ENCODE assay signal across 11 cellular contexts in the genomic region with DNA sequence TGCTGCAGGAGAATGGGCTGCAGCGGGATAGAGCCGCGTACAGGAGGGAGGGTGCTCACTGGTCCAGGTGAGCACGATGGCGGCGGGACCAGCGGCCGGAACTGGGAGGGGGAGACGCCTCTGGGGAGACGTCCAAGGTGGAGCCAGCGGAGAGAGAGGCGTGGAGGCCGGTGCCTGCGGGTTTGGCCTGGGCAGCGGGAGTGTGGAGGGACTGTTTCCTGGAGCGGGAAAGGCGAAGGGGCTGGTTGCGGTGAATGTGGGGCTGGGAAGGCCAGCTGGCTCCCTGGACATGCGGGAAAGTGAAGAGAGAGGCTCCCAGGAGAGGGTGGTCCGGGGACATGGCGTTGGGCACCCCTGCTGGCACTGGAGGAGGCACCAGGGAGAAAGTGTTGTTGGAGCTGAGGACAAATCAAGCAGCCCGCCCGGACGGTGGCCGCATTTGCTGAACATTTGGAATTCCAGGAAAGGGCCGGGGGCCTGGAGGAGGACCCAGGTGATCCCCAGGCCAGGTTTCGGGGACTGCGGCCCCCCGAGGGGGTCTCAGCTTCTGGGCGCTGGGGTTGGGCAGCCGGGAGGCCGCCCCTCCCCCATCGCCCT. TPM values are rescaled to one million over a fixed set of nuclear protein-coding genes. Genes with fewer than 3 reads are reported as not detected.
DNase-seq lines count a peak whose midpoint lies in the region; ATAC-seq, FAIRE-seq and TF ChIP-seq lines count a peak whose summit lies in the region.
"Had no signal": no experiment of that assay in that cellular context is flagged by ENCODE, and none has a peak within 500 bp of the region (broad histone marks: within the 10 kb centered on the region; RNA-seq: fewer than 3 reads in every experiment).

No MANE protein-coding gene starts in this region.

- H4K20me1 ChIP-seq in K562 (replicated peaks; ENCODE audit: control insufficient read depth, insufficient read depth, low read length) = no peaks in the 10 kb centered on the region

- TF ChIP-seq CTCF in K562 (IDR thresholded peaks at IDR 0.05 in 2 of 3, conservative IDR thresholded peaks at IDR 0.05 in 1 of 3; ENCODE audit: insufficient read depth in 2 of 3, low read depth in 1 of 3, low read length in 3 of 3) (no peak), lower lobe of right lung (IDR thresholded peaks at IDR 0.05) (no peak)

- H3K27ac ChIP-seq in K562 (ENCODE audit: extremely low read depth, low read depth, low read length) (no peak overlapping the region), lower lobe of right lung (no peak overlapping the region), urinary bladder (ENCODE audit: low read depth) (no peak overlapping the region)

- H3K9me1 ChIP-seq in K562 (ENCODE audit: control insufficient read depth, insufficient read depth, low read length) = no peaks in the 10 kb centered on the region

- no peaks in the 10 kb centered on the region for H3K79me2 ChIP-seq in K562 (ENCODE audit: control insufficient read depth, insufficient read depth, low read length)

- H3K4me1 ChIP-seq in K562 (replicated peaks in 1 of 2; ENCODE audit: control insufficient read depth in 2 of 2, insufficient read depth in 2 of 2, low read length in 2 of 2) (peaks cover 7 to 59% of the 10 kb centered on the region in 2 experiments), lower lobe of right lung (peaks cover 10% of the 10 kb centered on the region), urinary bladder (ENCODE audit: insufficient read depth) (peaks cover 2% of the 10 kb centered on the region)

- no TSS peak for BruUV-seq in K562 (replicated peaks; lab: Mats Ljungman, UMichigan)

- WGBS in K562 (ENCODE audit: insufficient coverage, low coverage, missing lambda C conversion rate) = 62% methylated on average over 11 of the region's 33 CpGs
- WGBS in urinary bladder = 13% methylated on average over 33 of the region's 33 CpGs

- TF ChIP-seq POLR2A in K562 (conservative IDR thresholded peaks at IDR 0.05) = no peak
- TF ChIP-seq POLR2A in GM12892 (IDR thresholded peaks at IDR 0.05; ENCODE audit: low read depth, low read length) = no peak

- POLR2A ChIA-PET in K562 (lab: Yijun Ruan, JAX) = no interaction called here

- H3K27me3 ChIP-seq in K562 (ENCODE audit: control insufficient read depth in 2 of 2, insufficient read depth in 2 of 2, low read length in 2 of 2) = no peaks in the 10 kb centered on the region
- peaks cover 49% of the 10 kb centered on the region for H3K27me3 ChIP-seq in lower lobe of right lung (ENCODE audit: low read depth)

- peak overlapping the region; percentile 72 for H2AFZ ChIP-seq in K562 (ENCODE audit: low read depth, low read length)

- H3K9me3 ChIP-seq in K562 (replicated peaks; ENCODE audit: control insufficient read depth, insufficient read depth, low read depth, low read length) (no peaks in the 10 kb centered on the region), lower lobe of right lung (no peaks in the 10 kb centered on the region)

- no peak for FAIRE-seq in K562 (lab: Jason Lieb, UNC)
- FAIRE-seq in GM12892 (lab: Jason Lieb, UNC) = no peak

- peak overlapping the region; percentile 34 to 83; a peak in 3 of 4 replicates for H3K9ac ChIP-seq in K562 (ENCODE audit: insufficient read depth in 1 of 2, low read depth in 2 of 2, low read length in 2 of 2)

- no peak for ATAC-seq in Right ventricle myocardium inferior
- ATAC-seq in K562 = peak; percentile 33
- ATAC-seq in lower lobe of right lung = peak; percentile 17 to 19

- intact Hi-C loops in Right ventricle myocardium inferior (cut with DNase I) (no loop called here), cardiac septum (cut with DNase I) (no loop called here), K562 (cut with micrococcal nuclease) (loop anchor here (10.0 kb wide), 2 partner anchors 152 to 258 kb away; no protein-coding TSS in a partner anchor), lower lobe of right lung (cut with DNase I) (no loop called here)

- TF ChIP-seq RAD21 in K562 (CRISPR knock-in tag; conservative IDR thresholded peaks at IDR 0.05 in 1 of 2, IDR thresholded peaks at IDR 0.05 in 1 of 2) = no peak

- H3K4me3 ChIP-seq in K562 (0 out of 2 replicates have a peak overlapping the region, but pooled peaks have one; percentile 4), lower lobe of right lung (peak overlapping the region; percentile 39), urinary bladder (ENCODE audit: low read depth, low read length) (peak overlapping the region; percentile 27)

- CTCF ChIA-PET in K562 (lab: Yijun Ruan, JAX; ENCODE audit: low intra/inter-chr PET ratio) = no interaction called here

- peak overlapping the region; percentile 41; the same call in 1 of the 2 replicates for H3K4me2 ChIP-seq in K562 (ENCODE audit: insufficient read depth, low read length)

- TF ChIP-seq EP300 in K562 (IDR thresholded peaks at IDR 0.05; ENCODE audit: low read length) = no peak

- H3K36me3 ChIP-seq in K562 (ENCODE audit: control insufficient read depth, insufficient read depth, low read length) = no peaks in the 10 kb centered on the region
- H3K36me3 ChIP-seq in lower lobe of right lung = no peaks in the 10 kb centered on the region
- no peaks in the 10 kb centered on the region for H3K36me3 ChIP-seq in urinary bladder (ENCODE audit: insufficient read depth)

- in situ Hi-C loops in K562 (cut with MboI) = no loop called here

- DNase-seq in Right ventricle myocardium inferior (ENCODE audit: missing footprints) = peak; percentile 62
- DNase-seq in cardiac septum (ENCODE audit: low spot score) = no peak
- peak in 2 of 4 experiments; percentile 29 to 36 for DNase-seq in K562 (ENCODE audit: extremely low read depth in 1 of 4, low spot score in 3 of 4)
- no peak for DNase-seq in lower lobe of right lung
- DNase-seq in NOMO-1 treated with DMSO at 0.1 percent for 48 hours (lab: John Stamatoyannopoulos, UW; ENCODE audit: unreplicated experiment) = no peak
- no peak for DNase-seq in T-helper 9 cell
- DNase-seq in GM12892 (ENCODE audit: insufficient read length) = no peak
- DNase-seq: activated CD8-positive, alpha-beta memory T cell treated with anti-CD3 and anti-CD28 coated beads for 24 hours; CD4-positive, CD25-positive, alpha-beta regulatory T cell; occipital lobe had no signal

TF ChIP-seq in K562, 482 proteins besides CTCF, POLR2A, EP300 and RAD21 (continues in another document):
- no peak for TF ChIP-seq SMAD1 (IDR thresholded peaks at IDR 0.05; ENCODE audit: low read depth, low read length, partially characterized antibody)
- no peak for TF ChIP-seq RHOXF2B (CRISPR knock-in tag; conservative IDR thresholded peaks at IDR 0.05)
- TF ChIP-seq, protein P1, sequence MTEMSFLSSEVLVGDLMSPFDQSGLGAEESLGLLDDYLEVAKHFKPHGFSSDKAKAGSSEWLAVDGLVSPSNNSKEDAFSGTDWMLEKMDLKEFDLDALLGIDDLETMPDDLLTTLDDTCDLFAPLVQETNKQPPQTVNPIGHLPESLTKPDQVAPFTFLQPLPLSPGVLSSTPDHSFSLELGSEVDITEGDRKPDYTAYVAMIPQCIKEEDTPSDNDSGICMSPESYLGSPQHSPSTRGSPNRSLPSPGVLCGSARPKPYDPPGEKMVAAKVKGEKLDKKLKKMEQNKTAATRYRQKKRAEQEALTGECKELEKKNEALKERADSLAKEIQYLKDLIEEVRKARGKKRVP (CRISPR knock-in tag; IDR thresholded peaks at IDR 0.05) = no peak
- peak; percentile 35; the same call in 1 of the 2 replicates for TF ChIP-seq ZFX (CRISPR knock-in tag; IDR thresholded peaks at IDR 0.05)
- TF ChIP-seq NR2F6 (CRISPR knock-in tag; IDR thresholded peaks at IDR 0.05) = no peak
- TF ChIP-seq ATF7 (IDR thresholded peaks at IDR 0.05) = no peak
- no peak for TF ChIP-seq ZNF76 (CRISPR knock-in tag; IDR thresholded peaks at IDR 0.05; ENCODE audit: borderline replicate concordance)
- TF ChIP-seq, protein P2, sequence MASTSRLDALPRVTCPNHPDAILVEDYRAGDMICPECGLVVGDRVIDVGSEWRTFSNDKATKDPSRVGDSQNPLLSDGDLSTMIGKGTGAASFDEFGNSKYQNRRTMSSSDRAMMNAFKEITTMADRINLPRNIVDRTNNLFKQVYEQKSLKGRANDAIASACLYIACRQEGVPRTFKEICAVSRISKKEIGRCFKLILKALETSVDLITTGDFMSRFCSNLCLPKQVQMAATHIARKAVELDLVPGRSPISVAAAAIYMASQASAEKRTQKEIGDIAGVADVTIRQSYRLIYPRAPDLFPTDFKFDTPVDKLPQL (IDR thresholded peaks at IDR 0.05; ENCODE audit: extremely low read depth, insufficient read length) = no peak
- TF ChIP-seq, protein P3, sequence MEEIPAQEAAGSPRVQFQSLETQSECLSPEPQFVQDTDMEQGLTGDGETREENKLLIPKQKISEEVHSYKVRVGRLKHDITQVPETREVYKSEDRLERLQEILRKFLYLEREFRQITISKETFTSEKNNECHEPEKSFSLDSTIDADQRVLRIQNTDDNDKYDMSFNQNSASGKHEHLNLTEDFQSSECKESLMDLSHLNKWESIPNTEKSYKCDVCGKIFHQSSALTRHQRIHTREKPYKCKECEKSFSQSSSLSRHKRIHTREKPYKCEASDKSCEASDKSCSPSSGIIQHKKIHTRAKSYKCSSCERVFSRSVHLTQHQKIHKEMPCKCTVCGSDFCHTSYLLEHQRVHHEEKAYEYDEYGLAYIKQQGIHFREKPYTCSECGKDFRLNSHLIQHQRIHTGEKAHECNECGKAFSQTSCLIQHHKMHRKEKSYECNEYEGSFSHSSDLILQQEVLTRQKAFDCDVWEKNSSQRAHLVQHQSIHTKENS (CRISPR knock-in tag; IDR thresholded peaks at IDR 0.05) = no peak

RNA-seq across cellular contexts. Expression of a gene that starts 34.3 kb away (rescaled TPM):
- total RNA-seq in Right ventricle myocardium inferior = not detected
- not detected for total RNA-seq in cardiac septum
- total RNA-seq in K562 (2011; cell fraction: chromatin; rRNA removed; ENCODE audit: low replicate concordance) = not detected in 2 replicates
- not detected in 2 replicates for total RNA-seq in K562 (2011; cell fraction: nucleolus; rRNA removed)
- not detected in 2 replicates for total RNA-seq in K562 (2011; cell fraction: nucleoplasm; rRNA removed)
- 0.04 TPM in 1 of 2 replicates, not detected in the other for total RNA-seq in K562 (2014; rRNA removed)
- total RNA-seq in K562 (2014; rRNA removed; fragmentation: Illumina TruSeq; extraction: Trizol) = not detected in 2 replicates
- total RNA-seq in K562 (2015; rRNA removed; fragmentation: Illumina TruSeq; extraction: Trizol) = not detected in 2 replicates
- total RNA-seq in K562 (2021) = not detected in 2 replicates
- not detected in 2 replicates for polyA plus RNA-seq in K562 (2011; rRNA removed)
- not detected in 2 replicates for polyA plus RNA-seq in K562 (2011; cell fraction: cytosol; rRNA removed)
- polyA plus RNA-seq in K562 (2011; cell fraction: nucleus; rRNA removed) = not detected in 2 replicates
- polyA plus RNA-seq in K562 (2012) = not detected in 2 replicates
- not detected in 2 replicates for polyA plus RNA-seq in K562 (2014; fragmentation: Illumina TruSeq; extraction: Trizol)
- not detected for polyA plus RNA-seq in K562 (2014; fragmentation: Nextera tagmentation; extraction: Ambion mirVana)
- not detected in 2 replicates for polyA plus RNA-seq in K562 (2014; rRNA removed)
- not detected in 2 replicates for polyA minus RNA-seq in K562 (2011; rRNA and poly(A)+ RNA removed)
- not detected in 2 replicates for polyA minus RNA-seq in K562 (2011; cell fraction: cytosol; rRNA and poly(A)+ RNA removed)
- polyA minus RNA-seq in K562 (2011; cell fraction: nucleus; rRNA and poly(A)+ RNA removed) = not detected in 2 replicates
- total RNA-seq in lower lobe of right lung = not detected
- total RNA-seq in urinary bladder = not detected
- not detected for polyA plus RNA-seq in urinary bladder
- not detected for polyA plus RNA-seq in GM12892 (2012; ENCODE audit: missing spikeins)
- total RNA-seq: CD4-positive, CD25-positive, alpha-beta regulatory T cell; occipital lobe had no signal
- polyA plus RNA-seq: CD4-positive, CD25-positive, alpha-beta regulatory T cell had no signal
